ENCODE assay signal across 8 cellular contexts in the genomic region with DNA sequence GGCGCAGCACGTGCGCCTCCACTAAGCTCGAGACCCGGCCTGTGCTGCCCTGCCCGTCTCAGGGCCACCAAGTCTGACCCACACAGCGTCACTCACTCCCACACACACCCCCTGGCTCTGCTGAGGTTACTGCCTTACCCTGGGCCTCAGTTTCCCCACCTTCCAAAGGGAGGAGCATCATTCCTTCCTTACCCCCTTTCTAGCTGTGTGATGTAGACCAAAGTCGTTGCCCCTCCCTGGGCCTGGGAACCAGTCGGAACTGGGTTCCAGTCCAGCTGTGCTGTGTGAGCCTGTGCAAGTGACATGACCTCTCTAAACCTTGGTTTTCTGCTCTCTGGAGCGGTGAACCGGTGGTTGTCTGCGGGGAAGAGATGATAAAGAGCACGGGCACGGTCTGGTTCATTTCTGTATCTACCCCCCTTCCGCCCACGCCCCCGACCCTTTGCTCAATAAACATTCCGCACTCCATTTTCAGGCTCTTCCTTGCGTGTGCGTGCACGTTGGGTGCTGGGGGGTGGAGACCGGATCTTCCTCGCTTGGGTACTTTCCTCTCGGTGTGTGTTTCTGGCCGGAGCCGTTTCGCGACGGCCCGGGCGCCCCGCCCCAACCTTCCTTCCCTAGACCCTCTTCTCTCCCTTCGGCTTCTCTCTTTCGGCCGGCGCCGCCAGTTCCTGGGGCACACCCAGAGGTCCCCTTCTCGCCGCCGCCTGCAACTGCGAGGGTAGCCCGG. TPM values are rescaled to one million over a fixed set of nuclear protein-coding genes. Genes with fewer than 3 reads are reported as not detected.
DNase-seq lines count a peak whose midpoint lies in the region; ATAC-seq, FAIRE-seq and TF ChIP-seq lines count a peak whose summit lies in the region.

A gene with protein sequence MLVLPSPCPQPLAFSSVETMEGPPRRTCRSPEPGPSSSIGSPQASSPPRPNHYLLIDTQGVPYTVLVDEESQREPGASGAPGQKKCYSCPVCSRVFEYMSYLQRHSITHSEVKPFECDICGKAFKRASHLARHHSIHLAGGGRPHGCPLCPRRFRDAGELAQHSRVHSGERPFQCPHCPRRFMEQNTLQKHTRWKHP (plus strand): TSS at position 647 of the 730 bp plus-strand sequence. CDS start 923 bp downstream, outside the sequence.

- CTCF ChIA-PET in HepG2 (lab: Yijun Ruan, JAX; ENCODE audit: low intra/inter-chr PET ratio, low total read pairs): interaction anchor here (1.7 kb wide), 1 partner anchor 11 kb away, joined by 4 read pairs; no protein-coding TSS in a partner anchor

- 3% methylated on average over 35 of the region's 42 CpGs for WGBS in HepG2 (ENCODE audit: low lambda C conversion rate)

- POLR2A ChIA-PET in HepG2 (lab: Yijun Ruan, JAX): interaction anchor here (0.5 to 1.9 kb wide), 5 partner anchors 10 to 167 kb away, joined by 3 to 19 read pairs (median 8); partner anchors contain the start of genes U2AF2, ZNF628 and ZNF784

- peak within 1 kb of the TSS; percentile 92 to 96 (median 92) for H3K4me3 ChIP-seq in HepG2 (replicated peaks in 1 of 3; ENCODE audit: insufficient read depth in 1 of 3, low read depth in 2 of 3, low read length in 3 of 3)

- in situ Hi-C loops in HepG2 (cut with HindIII; ENCODE audit: extremely low pct_ligation_motif_present, low pct_unique_long_range_greater_than_20kb): no loop called here

- H3K4me1 ChIP-seq in HepG2 (ENCODE audit: insufficient read depth, low read length): peaks cover 57% of the 10 kb centered on the region

- no peak for TF ChIP-seq RAD21 in HepG2 (CRISPR knock-in tag; IDR thresholded peaks at IDR 0.05)

- DNase-seq in EL: peak; percentile 82
- DNase-seq in NCI-H748 treated with DMSO at 0.1 percent for 48 hours (lab: John Stamatoyannopoulos, UW): peak; percentile 65
- DNase-seq in activated CD4-positive, alpha-beta T cell treated with anti-CD3 and anti-CD28 coated beads, Interleukin-2, amount 50 U/mL, for 24 hours (ENCODE audit: low read depth in 1 of 2, low spot score in 1 of 2): peak; percentile 70 to 80
- DNase-seq in dermis blood vessel endothelial cell: peak; percentile 79
- DNase-seq in HepG2 (ENCODE audit: low spot score): peak; percentile 57
- peak; percentile 69 for DNase-seq in stimulated activated CD4-positive, alpha-beta T cell treated with anti-CD3 and anti-CD28 coated beads, Interleukin-2, amount 100 ng/mL, for 4 hours (ENCODE audit: low read depth)

- peak in 1 of 2 experiments; percentile 59; a peak in 2 of 4 replicates for TF ChIP-seq POLR2A in HepG2 (IDR thresholded peaks at IDR 0.05; ENCODE audit: insufficient read depth in 1 of 2, low read depth in 2 of 2, low read length in 2 of 2)

- intact Hi-C loops in HepG2 (cut with micrococcal nuclease; ENCODE audit: unreplicated experiment): no loop called here

- BruUV-seq in HepG2 (replicated peaks; lab: Mats Ljungman, UMichigan): no TSS peak

- peak; percentile 69 for FAIRE-seq in HepG2 (lab: Jason Lieb, UNC)

- ATAC-seq in HG03045 (IDR thresholded peaks at IDR 0.05; ENCODE audit: unreplicated experiment) (peak; percentile 34), HepG2 (peak; percentile 47), GM21786 (IDR thresholded peaks at IDR 0.05; ENCODE audit: unreplicated experiment) (no peak)

- H3K79me2 ChIP-seq in HepG2 (ENCODE audit: insufficient read depth, low read length): peaks cover 39% of the 10 kb centered on the region

- H3K27ac ChIP-seq in HepG2 (ENCODE audit: extremely low read length, insufficient read depth, low read length): peak within 1 kb of the TSS; percentile 79

- H2AFZ ChIP-seq in HepG2 (ENCODE audit: low read length): no peak within 1 kb of the TSS

- H3K4me2 ChIP-seq in HepG2 (ENCODE audit: low read depth, low read length): peak within 1 kb of the TSS; percentile 96

- TF ChIP-seq EP300 in HepG2 (IDR thresholded peaks at IDR 0.05; ENCODE audit: low read depth in 2 of 2, low read length in 2 of 2): no peak
- TF ChIP-seq EP300 in HepG2 (CRISPR knock-in tag; IDR thresholded peaks at IDR 0.05; ENCODE audit: borderline replicate concordance): 0 out of 2 replicates have a peak, but pooled peaks have one; percentile 10

- peak within 1 kb of the TSS; percentile 84 for H3K9ac ChIP-seq in HepG2 (ENCODE audit: insufficient read depth, low read depth, low read length)

- peaks cover 0 to 10% of the 10 kb centered on the region in 2 experiments; a peak in 2 of 5 replicates for H3K36me3 ChIP-seq in HepG2 (replicated peaks in 1 of 2; ENCODE audit: control insufficient read depth in 1 of 2, insufficient read depth in 2 of 2, low read length in 2 of 2)

- no peak for TF ChIP-seq CTCF in HepG2 (CRISPR knock-in tag; IDR thresholded peaks at IDR 0.05)

- no peaks in the 10 kb centered on the region for H4K20me1 ChIP-seq in HepG2 (ENCODE audit: insufficient read depth, low read length)

- H3K27me3 ChIP-seq in HepG2 (ENCODE audit: control insufficient read depth in 1 of 2, insufficient read depth in 2 of 2, low read length in 2 of 2): no peaks in the 10 kb centered on the region; a peak in 1 of 5 replicates

- no peaks in the 10 kb centered on the region for H3K9me3 ChIP-seq in HepG2 (ENCODE audit: low read length)

TF ChIP-seq in HepG2, 621 proteins besides CTCF, POLR2A, EP300 and RAD21 (continues in another document):
- TF ChIP-seq ZNF329 (CRISPR knock-in tag; IDR thresholded peaks at IDR 0.05; ENCODE audit: low read depth) (no peak), HCFC1 (IDR thresholded peaks at IDR 0.05; ENCODE audit: low read depth, low read length) (peak; percentile 64; the same call in 1 of the 2 replicates), KMT2B (CRISPR knock-in tag; IDR thresholded peaks at IDR 0.05) (peak; percentile 79), ZFY (CRISPR knock-in tag; IDR thresholded peaks at IDR 0.05) (peak; percentile 40; the same call in 1 of the 2 replicates), ZNF12 (CRISPR knock-in tag; IDR thresholded peaks at IDR 0.05) (peak; percentile 35; the same call in 1 of the 2 replicates), ZNF724P (CRISPR knock-in tag; IDR thresholded peaks at IDR 0.05; ENCODE audit: borderline replicate concordance) (no peak), ZBTB7A (CRISPR knock-in tag; IDR thresholded peaks at IDR 0.05) (no peak), ZFAT (CRISPR knock-in tag; conservative IDR thresholded peaks at IDR 0.05) (no peak)
- TF ChIP-seq, protein P1, sequence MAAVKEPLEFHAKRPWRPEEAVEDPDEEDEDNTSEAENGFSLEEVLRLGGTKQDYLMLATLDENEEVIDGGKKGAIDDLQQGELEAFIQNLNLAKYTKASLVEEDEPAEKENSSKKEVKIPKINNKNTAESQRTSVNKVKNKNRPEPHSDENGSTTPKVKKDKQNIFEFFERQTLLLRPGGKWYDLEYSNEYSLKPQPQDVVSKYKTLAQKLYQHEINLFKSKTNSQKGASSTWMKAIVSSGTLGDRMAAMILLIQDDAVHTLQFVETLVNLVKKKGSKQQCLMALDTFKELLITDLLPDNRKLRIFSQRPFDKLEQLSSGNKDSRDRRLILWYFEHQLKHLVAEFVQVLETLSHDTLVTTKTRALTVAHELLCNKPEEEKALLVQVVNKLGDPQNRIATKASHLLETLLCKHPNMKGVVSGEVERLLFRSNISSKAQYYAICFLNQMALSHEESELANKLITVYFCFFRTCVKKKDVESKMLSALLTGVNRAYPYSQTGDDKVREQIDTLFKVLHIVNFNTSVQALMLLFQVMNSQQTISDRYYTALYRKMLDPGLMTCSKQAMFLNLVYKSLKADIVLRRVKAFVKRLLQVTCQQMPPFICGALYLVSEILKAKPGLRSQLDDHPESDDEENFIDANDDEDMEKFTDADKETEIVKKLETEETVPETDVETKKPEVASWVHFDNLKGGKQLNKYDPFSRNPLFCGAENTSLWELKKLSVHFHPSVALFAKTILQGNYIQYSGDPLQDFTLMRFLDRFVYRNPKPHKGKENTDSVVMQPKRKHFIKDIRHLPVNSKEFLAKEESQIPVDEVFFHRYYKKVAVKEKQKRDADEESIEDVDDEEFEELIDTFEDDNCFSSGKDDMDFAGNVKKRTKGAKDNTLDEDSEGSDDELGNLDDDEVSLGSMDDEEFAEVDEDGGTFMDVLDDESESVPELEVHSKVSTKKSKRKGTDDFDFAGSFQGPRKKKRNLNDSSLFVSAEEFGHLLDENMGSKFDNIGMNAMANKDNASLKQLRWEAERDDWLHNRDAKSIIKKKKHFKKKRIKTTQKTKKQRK (IDR thresholded peaks at IDR 0.05; ENCODE audit: low read length): no peak

RNA-seq across cellular contexts. Expression of the gene that starts here (rescaled TPM):
- total RNA-seq in dermis blood vessel endothelial cell (16.3 and 20.8 TPM in 2 replicates), HepG2 (2016; rRNA removed; fragmentation: Illumina TruSeq; extraction: Trizol) (18.4 and 19.6 TPM in 2 replicates)
- total RNA-seq in HepG2 (2016; cell fraction: cytosol; rRNA removed; fragmentation: Illumina TruSeq; extraction: Trizol; ENCODE audit: low read depth): 34.0 and 35.7 TPM in 2 replicates
- 17.7 and 20.9 TPM in 2 replicates for total RNA-seq in HepG2 (2016; cell fraction: insoluble cytoplasmic fraction; rRNA removed; fragmentation: Illumina TruSeq; extraction: Trizol)
- 38.4 and 42.1 TPM in 2 replicates for total RNA-seq in HepG2 (2016; cell fraction: membrane; rRNA removed; fragmentation: Illumina TruSeq; extraction: Trizol)
- 10.8 and 12.4 TPM in 2 replicates for total RNA-seq in HepG2 (2016; cell fraction: nucleus; rRNA removed; fragmentation: Illumina TruSeq; extraction: Trizol)
- 49.5 and 52.6 TPM in 2 replicates for polyA plus RNA-seq in HepG2 (2011; rRNA removed)
- polyA plus RNA-seq in HepG2 (2011; cell fraction: cytosol; rRNA removed): 38.8 and 63.7 TPM in 2 replicates
- polyA plus RNA-seq in HepG2 (2011; cell fraction: nucleus; rRNA removed): 31.7 and 33.0 TPM in 2 replicates
- polyA plus RNA-seq in HepG2 (2012): 36.3 and 55.4 TPM in 2 replicates
- 26.5 and 29.6 TPM in 2 replicates for polyA plus RNA-seq in HepG2 (2016; cell fraction: cytosol; fragmentation: Illumina TruSeq; extraction: Trizol; ENCODE audit: low read depth)
- polyA plus RNA-seq in HepG2 (2016; cell fraction: insoluble cytoplasmic fraction; fragmentation: Illumina TruSeq; extraction: Trizol; ENCODE audit: low read depth): 17.0 and 19.4 TPM in 2 replicates
- 31.3 and 37.7 TPM in 2 replicates for polyA plus RNA-seq in HepG2 (2016; cell fraction: membrane; fragmentation: Illumina TruSeq; extraction: Trizol; ENCODE audit: low read depth)
- polyA plus RNA-seq in HepG2 (2016; cell fraction: nucleus; fragmentation: Illumina TruSeq; extraction: Trizol; ENCODE audit: insufficient read depth, low read depth): 21.8 and 23.7 TPM in 2 replicates
- 18.8 and 71.6 TPM in 2 replicates for polyA minus RNA-seq in HepG2 (2011; rRNA and poly(A)+ RNA removed; ENCODE audit: low replicate concordance)
- polyA minus RNA-seq in HepG2 (2011; cell fraction: cytosol; rRNA and poly(A)+ RNA removed): 32.7 and 49.8 TPM in 2 replicates
- 8.4 and 9.6 TPM in 2 replicates for polyA minus RNA-seq in HepG2 (2011; cell fraction: nucleus; rRNA and poly(A)+ RNA removed)
